Comparison of ENCODE assay signal across 1 cellular context in the genomic region with DNA sequence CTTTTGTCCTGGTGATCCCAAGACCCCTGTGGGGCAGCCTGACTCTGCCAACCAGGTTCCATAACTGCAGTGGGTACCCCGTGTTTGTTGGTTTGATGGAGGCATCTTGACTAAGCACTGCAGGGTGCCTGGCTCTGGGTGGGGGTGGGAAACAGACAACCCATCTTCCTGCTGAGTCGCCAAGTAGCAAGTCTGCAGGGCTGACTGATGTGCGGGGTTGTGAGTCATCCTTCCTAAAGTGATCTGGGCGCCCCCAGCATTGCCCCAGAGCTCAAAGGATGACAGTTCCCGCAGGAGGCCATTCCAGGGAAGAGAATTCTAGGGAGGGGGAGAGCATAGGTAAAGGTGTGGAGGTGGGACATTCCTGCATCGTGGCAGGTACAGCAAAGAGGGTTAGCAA.
TF ChIP-seq lines count a peak whose summit lies in the region.

No MANE protein-coding gene starts in this region.

TF ChIP-seq in HEK293, 187 proteins besides CTCF, POLR2A, EP300 and RAD21 (continued from another document):
- TF ChIP-seq ZNF398 (tag by site-specific recombination; IDR thresholded peaks at IDR 0.05) (no peak), ZNF837 (tag by site-specific recombination; IDR thresholded peaks at IDR 0.05) (no peak), ZFHX2 (tag by site-specific recombination; conservative IDR thresholded peaks at IDR 0.05) (0 out of 2 replicates have a peak, but pooled peaks have one; percentile 6), GLIS2 (tag by site-specific recombination; IDR thresholded peaks at IDR 0.05) (peak; percentile 26; the same call in 1 of the 2 replicates)
